Comparison of ENCODE assay signal across 25 cellular contexts in the genomic region with DNA sequence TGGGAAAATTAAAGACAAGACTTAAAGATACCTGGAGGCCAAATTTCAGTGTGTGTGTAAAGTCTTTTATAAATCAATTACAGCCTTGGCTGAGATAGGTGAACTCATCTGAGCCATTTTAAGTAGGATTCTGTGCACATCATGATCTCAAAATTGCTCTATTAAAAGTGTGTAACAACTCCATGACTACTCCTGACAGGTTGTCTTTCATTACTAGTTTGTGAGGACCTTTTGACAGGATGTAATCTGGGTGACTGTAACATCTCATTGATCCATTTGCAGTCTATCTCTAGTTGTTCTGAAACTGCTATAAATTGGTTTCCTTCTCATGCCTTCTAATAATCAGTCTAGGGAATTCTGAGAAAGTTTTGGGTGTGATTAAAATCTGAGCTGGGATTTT.
"Had no signal": no experiment of that assay in that cellular context is flagged by ENCODE, and none has a peak within 500 bp of the region (broad histone marks: within the 10 kb centered on the region; RNA-seq: fewer than 3 reads in every experiment).

No MANE protein-coding gene starts in this region.

- H3K4me3 ChIP-seq: stomach, suprapubic skin, testis, thoracic aorta, thyroid gland, tibial artery, tibial nerve, transverse colon, upper lobe of left lung, upper lobe of right lung, uterus, vagina had no signal

- H3K27ac ChIP-seq: stomach, suprapubic skin, testis, thoracic aorta, thyroid gland, tibial artery, tibial nerve, transverse colon, upper lobe of left lung, upper lobe of right lung, uterus, vagina had no signal

- H3K36me3 ChIP-seq: stomach, suprapubic skin, thoracic aorta, thyroid gland, tibial artery, tibial nerve, transverse colon, upper lobe of left lung, upper lobe of right lung, uterus, vagina had no signal

- DNase-seq: stimulated activated CD4-positive, alpha-beta T cell treated with anti-CD3 and anti-CD28 coated beads, Interleukin-2, amount 100 ng/mL, for 48 hours; stimulated activated CD4-positive, alpha-beta T cell treated with anti-CD3 and anti-CD28 coated beads, Interleukin-4, amount 100 ng/mL, for 1 hour; stimulated activated CD4-positive, alpha-beta T cell treated with anti-CD3 and anti-CD28 coated beads, Interleukin-4, amount 100 ng/mL, for 24 hours; stimulated activated CD4-positive, alpha-beta T cell treated with anti-CD3 and anti-CD28 coated beads, Interleukin-4, amount 100 ng/mL, for 4 hours; stimulated activated CD8-positive, alpha-beta memory T cell treated with anti-CD3 and anti-CD28 coated beads, Interleukin-4, amount 100 ng/mL, for 48 hours; stimulated activated naive B cell treated with anti-CD40 and anti-IgM and Interleukin-4, amounts not matched to agents 10 μg/mL and 1 μg/mL and 100 μg/mL, for 72 hours; stimulated activated naive CD4-positive, alpha-beta T cell; stimulated activated naive CD4-positive, alpha-beta T cell treated with Interleukin-2 at 50 U/mL for 16 hours; stimulated activated naive CD8-positive, alpha-beta T cell treated with anti-CD3 and anti-CD28 coated beads, Interleukin-15, amount 100 ng/mL, for 72 hours; stomach; substantia nigra; testis; thyroid gland; tibial artery; transverse colon; trophoblast cell; upper lobe of left lung; upper lobe of right lung; uterus had no signal

- H3K27me3 ChIP-seq: stomach, suprapubic skin, testis, thyroid gland, tibial artery, tibial nerve, transverse colon, upper lobe of left lung, upper lobe of right lung, uterus, vagina had no signal

- ATAC-seq: stimulated activated effector memory CD8-positive, alpha-beta T cell treated with anti-CD3 and anti-CD28 coated beads, Interleukin-12 subunit alpha, Interleukin-12 subunit beta, amount 100 ng/mL, for 72 hours; stimulated activated memory B cell treated with anti-CD40 and anti-IgM and Interleukin-4, amounts not matched to agents 10 μg/mL and 1 μg/mL and 100 μg/mL, for 72 hours; stimulated activated naive B cell treated with anti-CD40 and anti-IgM and Interleukin-4, amounts not matched to agents 10 μg/mL and 1 μg/mL and 100 μg/mL, for 72 hours; stimulated activated naive CD8-positive, alpha-beta T cell treated with anti-CD3 and anti-CD28 coated beads, Interleukin-15, amount 100 ng/mL, for 72 hours; upper lobe of right lung had no signal

- H3K9me3 ChIP-seq: suprapubic skin, testis, thyroid gland, transverse colon, upper lobe of right lung, uterus had no signal
